10 cellular contexts compared by ENCODE assay signal in the genomic region with DNA sequence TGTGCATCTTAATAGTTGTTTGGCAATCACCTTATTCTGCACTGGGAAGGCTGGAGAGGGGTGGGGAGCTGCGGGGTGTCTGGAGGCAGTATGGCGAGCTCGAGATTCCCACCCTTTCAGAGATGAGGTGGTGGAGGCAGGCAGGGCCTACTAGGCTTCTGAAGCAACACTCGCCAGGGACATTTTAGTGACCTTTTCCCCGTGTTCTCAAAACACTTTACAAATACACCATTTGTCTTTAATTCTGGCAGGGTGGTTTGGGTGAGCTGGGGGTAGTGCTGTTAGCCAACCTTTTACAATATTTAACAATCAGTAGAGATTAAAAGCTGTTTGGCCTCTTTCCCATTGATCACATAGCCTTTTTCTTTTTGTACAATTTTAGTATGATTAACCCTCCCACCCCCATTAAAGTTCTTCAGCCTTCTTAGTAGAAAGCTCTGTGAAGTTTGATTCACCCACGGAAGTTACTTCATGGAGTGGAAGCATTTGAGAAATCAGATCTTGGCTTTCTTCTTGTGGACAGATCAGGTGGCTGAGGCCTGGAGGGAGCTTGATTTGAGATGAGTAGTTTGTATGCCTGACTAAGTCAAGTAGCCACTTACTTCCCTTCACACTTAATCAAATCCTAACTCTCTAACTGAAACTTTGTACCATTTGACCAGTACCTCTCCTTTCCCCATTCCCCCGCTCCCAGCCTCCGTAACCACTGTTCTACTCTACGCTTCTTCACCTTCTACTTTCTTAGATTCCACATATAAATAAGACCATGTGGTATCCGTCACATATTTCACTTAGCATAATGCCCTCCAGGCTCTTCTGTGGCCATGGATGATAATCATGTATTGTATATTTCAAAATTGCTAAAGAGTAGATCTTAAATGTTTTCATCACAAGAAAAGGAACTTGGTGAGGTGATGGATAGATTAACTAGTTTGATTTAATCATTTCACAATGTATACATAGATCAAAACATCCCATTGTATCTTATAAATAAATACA. TPM values are rescaled to one million over a fixed set of nuclear protein-coding genes. Genes with fewer than 3 reads are reported as not detected.
DNase-seq lines count a peak whose midpoint lies in the region; ATAC-seq and TF ChIP-seq lines count a peak whose summit lies in the region.
"Had no signal": no experiment of that assay in that cellular context is flagged by ENCODE, and none has a peak within 500 bp of the region (broad histone marks: within the 10 kb centered on the region; RNA-seq: fewer than 3 reads in every experiment).

No MANE protein-coding gene starts in this region.

- H4K20me1 ChIP-seq in mammary epithelial cell (ENCODE audit: insufficient read depth, low read length), result no peaks in the 10 kb centered on the region

- no TSS peak for BruUV-seq in mammary epithelial cell (replicated peaks; lab: Mats Ljungman, UMichigan)

- peak overlapping the region; percentile 31 to 48 (median 44) for H3K27ac Mint-ChIP-seq in IgD-negative memory B cell
- H3K27ac Mint-ChIP-seq in nephron, result peak overlapping the region in 2 of 3 experiments; percentile 12 to 22
- no peak overlapping the region for H3K27ac Mint-ChIP-seq in type B pancreatic cell

- H3K9ac ChIP-seq in mammary epithelial cell (ENCODE audit: insufficient read depth, low read length), result no peak overlapping the region

- H3K4me3 ChIP-seq in GM08714 (ENCODE audit: low read length) (peak overlapping the region; percentile 19; the same call in 1 of the 2 replicates), mammary epithelial cell (replicated peaks in 1 of 3; ENCODE audit: insufficient read depth in 1 of 3, low read depth in 2 of 3, low read length in 3 of 3) (no peak overlapping the region), right atrium auricular region (no peak overlapping the region)

- H3K4me3 Mint-ChIP-seq in IgD-negative memory B cell (peak overlapping the region in 3 of 4 donors; percentile 0 to 48 (median 17)), nephron (no peak overlapping the region), type B pancreatic cell (no peak overlapping the region)

- ATAC-seq in GM18858 (IDR thresholded peaks at IDR 0.05; ENCODE audit: unreplicated experiment), result no peak

- no peak overlapping the region for H3K27ac ChIP-seq in mammary epithelial cell (ENCODE audit: insufficient read depth, low read depth, low read length)
- H3K27ac ChIP-seq in right atrium auricular region, result no peak overlapping the region
- H3K27ac ChIP-seq: RWPE1 had no signal

- H3K4me1 Mint-ChIP-seq in IgD-negative memory B cell, result peaks cover 56 to 71% (median 70%) of the 10 kb centered on the region in 3 donors
- peaks cover 19% of the 10 kb centered on the region for H3K4me1 Mint-ChIP-seq in nephron
- peaks cover 28% of the 10 kb centered on the region for H3K4me1 Mint-ChIP-seq in type B pancreatic cell (ENCODE audit: unreplicated experiment)

- H3K9me3 ChIP-seq in mammary epithelial cell (replicated peaks; ENCODE audit: insufficient read depth, low read length), result no peaks in the 10 kb centered on the region
- H3K9me3 ChIP-seq in right atrium auricular region, result no peaks in the 10 kb centered on the region

- WGBS in mammary epithelial cell (ENCODE audit: low coverage, missing lambda C conversion rate), result 90% methylated on average over 10 of the region's 10 CpGs

- H3K9me3 Mint-ChIP-seq in IgD-negative memory B cell (no peaks in the 10 kb centered on the region), nephron (peaks cover 3% of the 10 kb centered on the region), type B pancreatic cell (peaks cover 4% of the 10 kb centered on the region)

- CTCF ChIA-PET in mammary epithelial cell (lab: Charles Lee; ENCODE audit: low non-redundant PET), result interaction anchor here (0.7 kb wide), 1 partner anchor 425 kb away, joined by 4 read pairs; no protein-coding TSS in a partner anchor

- H3K4me1 ChIP-seq in mammary epithelial cell (ENCODE audit: insufficient read depth, low read length), result peaks cover 18% of the 10 kb centered on the region
- H3K4me1 ChIP-seq in right atrium auricular region, result peaks cover 0 to 3% of the 10 kb centered on the region in 2 donors

- no peak overlapping the region for H2AFZ ChIP-seq in mammary epithelial cell (ENCODE audit: low read depth, low read length)

- H3K36me3 ChIP-seq in mammary epithelial cell (ENCODE audit: insufficient read depth, low read length) (no peaks in the 10 kb centered on the region), right atrium auricular region (no peaks in the 10 kb centered on the region)

- H3K36me3 Mint-ChIP-seq in IgD-negative memory B cell, result peaks cover 9% of the 10 kb centered on the region
- H3K36me3 Mint-ChIP-seq in nephron (ENCODE audit: low read depth), result peaks cover 6% of the 10 kb centered on the region
- H3K36me3 Mint-ChIP-seq in type B pancreatic cell, result peaks cover 7% of the 10 kb centered on the region

- peaks cover 80% of the 10 kb centered on the region for H3K79me2 ChIP-seq in mammary epithelial cell (ENCODE audit: insufficient read depth, low read length)

- dilution Hi-C loops in mammary epithelial cell (cut with HindIII; ENCODE audit: low sequenced_read_pairs), result no loop called here

- intact Hi-C loops in mammary epithelial cell (cut with micrococcal nuclease), result no loop called here

- H3K4me2 ChIP-seq in mammary epithelial cell (ENCODE audit: insufficient read depth, low read depth, low read length), result no peak overlapping the region

- no peak for TF ChIP-seq CTCF in mammary epithelial cell (conservative IDR thresholded peaks at IDR 0.05 in 1 of 2, IDR thresholded peaks at IDR 0.05 in 1 of 2; ENCODE audit: extremely low read depth in 1 of 2, insufficient read depth in 1 of 2, low read depth in 1 of 2, low read length in 2 of 2)
- TF ChIP-seq CTCF in nephron (IDR thresholded peaks at IDR 0.05; ENCODE audit: unreplicated experiment in 3 of 3), result no peak
- no peak for TF ChIP-seq CTCF in right atrium auricular region (IDR thresholded peaks at IDR 0.05)
- TF ChIP-seq CTCF in type B pancreatic cell (conservative IDR thresholded peaks at IDR 0.05), result no peak

- in situ Hi-C loops in mammary epithelial cell (cut with MboI; ENCODE audit: low sequenced_read_pairs in 2 of 2), result no loop called here

- H3K27me3 Mint-ChIP-seq in IgD-negative memory B cell (no peaks in the 10 kb centered on the region), nephron (ENCODE audit: low read depth) (no peaks in the 10 kb centered on the region), type B pancreatic cell (no peaks in the 10 kb centered on the region)

- no peaks in the 10 kb centered on the region for H3K27me3 ChIP-seq in mammary epithelial cell (ENCODE audit: insufficient read depth, low read length)
- no peaks in the 10 kb centered on the region for H3K27me3 ChIP-seq in right atrium auricular region

- DNase-seq in mammary epithelial cell, result peak; percentile 37
- DNase-seq in right atrium auricular region (ENCODE audit: low spot score), result no peak
- DNase-seq in mesenteric fat pad (ENCODE audit: low spot score), result no peak
- no peak for DNase-seq in type B pancreatic cell (ENCODE audit: extremely low spot score, unreplicated experiment)
- DNase-seq: KBM-7 had no signal

RNA-seq across cellular contexts. Expression of a gene that starts 41.0 kb away (rescaled TPM):
- polyA plus RNA-seq in IgD-negative memory B cell (35.3 TPM), mammary epithelial cell (15.0 TPM)
- total RNA-seq in mammary epithelial cell (10 to 100 TPM; 20.5 to 23.2 TPM), right atrium auricular region (1 to 10 TPM; 9.1 to 10.0 TPM), mesenteric fat pad (33.3 TPM), type B pancreatic cell (ENCODE audit: low replicate concordance) (19.2 and 24.0 TPM in 2 replicates)
- polyA minus RNA-seq in mammary epithelial cell, result 12.8 TPM

Comparison
In these comparisons a context has a peak if more than half of its experiments do, and no peak if none do; other contexts are left out.
1. H3K4me3 Mint-ChIP-seq: peak in IgD-negative memory B cell (3 of 4); none in nephron (0 of 3) and type B pancreatic cell (single experiment).